Comparison of ENCODE assay signal across 32 cellular contexts in genomic region chr6:111979633-111980032, GRCh38.
DNase-seq lines count a peak whose midpoint lies in the region; ATAC-seq and TF ChIP-seq lines count a peak whose summit lies in the region.
"Had no signal": no experiment of that assay in that cellular context is flagged by ENCODE, and none has a peak within 500 bp of the region (broad histone marks: within the 10 kb centered on the region; RNA-seq: fewer than 3 reads in every experiment).

No MANE protein-coding gene starts in this region.

- no peaks in the 10 kb centered on the region for H3K4me1 ChIP-seq in right lobe of liver
- H3K4me1 ChIP-seq: colonic mucosa, left lung, right atrium auricular region had no signal

- POLR2A ChIA-PET in activated CD4-positive, alpha-beta T cell treated with anti-CD3 and anti-CD28 coated beads for 36 hours (lab: Charles Lee), result no interaction called here
- POLR2A ChIA-PET in activated CD4-positive, alpha-beta T cell treated with anti-CD3 and anti-CD28 coated beads, Interleukin-2, amount 10 ng/mL, durations not matched to agents 7 days and 5 days (lab: Charles Lee), result no interaction called here
- POLR2A ChIA-PET in naive thymus-derived CD8-positive, alpha-beta T cell (lab: Charles Lee), result interaction anchor here (0.6 kb wide), 1 partner anchor 620 kb away, joined by 5 read pairs; no protein-coding TSS in a partner anchor

- ATAC-seq in activated CD4-positive, alpha-beta T cell treated with anti-CD3 and anti-CD28 coated beads for 36 hours, result peak; percentile 33
- no peak for ATAC-seq in stimulated activated naive CD8-positive, alpha-beta T cell treated with anti-CD3 and anti-CD28 coated beads, Interleukin-15, Interleukin-2, amounts not matched to agents 100 U/mL and 50 U/mL, for 24 hours
- ATAC-seq in naive thymus-derived CD8-positive, alpha-beta T cell, result peak; percentile 65 to 87
- ATAC-seq in right lobe of liver (no peak), HG03442 (IDR thresholded peaks at IDR 0.05; ENCODE audit: unreplicated experiment) (no peak)
- ATAC-seq: activated T-cell treated with anti-CD3 and anti-CD28 coated beads, Interleukin-2, amount 50 U/mL, for 4 hours; HepG2; Panc1 had no signal

- peaks cover 85% of the 10 kb centered on the region for H3K4me1 Mint-ChIP-seq in activated CD4-positive, alpha-beta T cell treated with anti-CD3 and anti-CD28 coated beads for 36 hours
- peaks cover 59% of the 10 kb centered on the region for H3K4me1 Mint-ChIP-seq in activated CD4-positive, alpha-beta T cell treated with anti-CD3 and anti-CD28 coated beads, Interleukin-2, amount 10 ng/mL, durations not matched to agents 7 days and 5 days
- H3K4me1 Mint-ChIP-seq in stimulated activated naive CD8-positive, alpha-beta T cell treated with anti-CD3 and anti-CD28 coated beads, Interleukin-15, Interleukin-2, amounts not matched to agents 100 ng/mL and 50 ng/mL, for 24 hours (ENCODE audit: low read depth), result peaks cover 80% of the 10 kb centered on the region
- H3K4me1 Mint-ChIP-seq in naive thymus-derived CD8-positive, alpha-beta T cell, result peaks cover 49 to 92% (median 79%) of the 10 kb centered on the region in 4 donors
- H3K4me1 Mint-ChIP-seq: memory B cell had no signal

- no peaks in the 10 kb centered on the region for H3K9me3 ChIP-seq in right lobe of liver
- H3K9me3 ChIP-seq: BLaER1 treated with 17β-estradiol and CSF1 and Interleukin-3, amounts not matched to agents 10 nM and 100 nM; Caco-2; colonic mucosa; left lung; neutrophil; right atrium auricular region; tibial nerve had no signal

- TF ChIP-seq POLR2A in right lobe of liver (IDR thresholded peaks at IDR 0.05), result no peak

- intact Hi-C loops in activated CD4-positive, alpha-beta T cell treated with anti-CD3 and anti-CD28 coated beads for 36 hours (cut with DNase I, micrococcal nuclease), result no loop called here
- intact Hi-C loops in right lobe of liver (cut with DNase I), result no loop called here

- H3K27me3 ChIP-seq in right lobe of liver, result no peaks in the 10 kb centered on the region
- H3K27me3 ChIP-seq: BLaER1 treated with 17β-estradiol and CSF1 and Interleukin-3, amounts not matched to agents 10 nM and 100 nM; colonic mucosa; left lung; right atrium auricular region; tibial nerve had no signal

- TF ChIP-seq CTCF in right lobe of liver (IDR thresholded peaks at IDR 0.05), result no peak

- H3K27ac ChIP-seq in right lobe of liver, result no peak overlapping the region
- H3K27ac ChIP-seq: 22Rv1; BLaER1 treated with 17β-estradiol and CSF1 and Interleukin-3, amounts not matched to agents 10 nM and 100 nM; colonic mucosa; left lung; neutrophil; right atrium auricular region had no signal

- H3K36me3 Mint-ChIP-seq in activated CD4-positive, alpha-beta T cell treated with anti-CD3 and anti-CD28 coated beads for 36 hours (ENCODE audit: low read depth), result peaks cover 1% of the 10 kb centered on the region
- no peaks in the 10 kb centered on the region for H3K36me3 Mint-ChIP-seq in activated CD4-positive, alpha-beta T cell treated with anti-CD3 and anti-CD28 coated beads, Interleukin-2, amount 10 ng/mL, durations not matched to agents 7 days and 5 days (ENCODE audit: low read depth)
- no peaks in the 10 kb centered on the region for H3K36me3 Mint-ChIP-seq in stimulated activated naive CD8-positive, alpha-beta T cell treated with anti-CD3 and anti-CD28 coated beads, Interleukin-15, Interleukin-2, amounts not matched to agents 100 ng/mL and 50 ng/mL, for 24 hours (ENCODE audit: low read depth)
- no peaks in the 10 kb centered on the region for H3K36me3 Mint-ChIP-seq in naive thymus-derived CD8-positive, alpha-beta T cell
- H3K36me3 Mint-ChIP-seq: memory B cell had no signal

- no peak overlapping the region for H3K4me3 ChIP-seq in right lobe of liver
- H3K4me3 ChIP-seq: BLaER1 treated with 17β-estradiol and CSF1 and Interleukin-3, amounts not matched to agents 10 nM and 100 nM; colonic mucosa; left lung; right atrium auricular region; tibial nerve had no signal

- CTCF ChIA-PET in activated CD4-positive, alpha-beta T cell treated with anti-CD3 and anti-CD28 coated beads for 36 hours (lab: Charles Lee), result interaction anchor here (0.7 to 1.2 kb wide), 2 partner anchors 14 to 62 kb away, joined by 3 to 5 read pairs; no protein-coding TSS in a partner anchor
- CTCF ChIA-PET in activated CD4-positive, alpha-beta T cell treated with anti-CD3 and anti-CD28 coated beads, Interleukin-2, amount 10 ng/mL, durations not matched to agents 7 days and 5 days (lab: Charles Lee), result no interaction called here

- peaks cover 7% of the 10 kb centered on the region for H3K9me3 Mint-ChIP-seq in activated CD4-positive, alpha-beta T cell treated with anti-CD3 and anti-CD28 coated beads for 36 hours (ENCODE audit: low read depth)
- H3K9me3 Mint-ChIP-seq in activated CD4-positive, alpha-beta T cell treated with anti-CD3 and anti-CD28 coated beads, Interleukin-2, amount 10 ng/mL, durations not matched to agents 7 days and 5 days, result no peaks in the 10 kb centered on the region
- H3K9me3 Mint-ChIP-seq in stimulated activated naive CD8-positive, alpha-beta T cell treated with anti-CD3 and anti-CD28 coated beads, Interleukin-15, Interleukin-2, amounts not matched to agents 100 ng/mL and 50 ng/mL, for 24 hours, result peaks cover 4% of the 10 kb centered on the region
- no peaks in the 10 kb centered on the region for H3K9me3 Mint-ChIP-seq in naive thymus-derived CD8-positive, alpha-beta T cell
- H3K9me3 Mint-ChIP-seq: activated T-cell treated with anti-CD3 and anti-CD28 coated beads, Interleukin-2, amount 50 U/mL, for 4 hours; memory B cell; T-helper 2 cell treated with Interferon-gamma antibody and Interleukin-4, amounts not matched to agents 5 μg/mL and 100 μg/mL, for 36 hours had no signal

- H3K27ac Mint-ChIP-seq in activated CD4-positive, alpha-beta T cell treated with anti-CD3 and anti-CD28 coated beads for 36 hours, result peak overlapping the region; percentile 70
- H3K27ac Mint-ChIP-seq in activated CD4-positive, alpha-beta T cell treated with anti-CD3 and anti-CD28 coated beads, Interleukin-2, amount 10 ng/mL, durations not matched to agents 7 days and 5 days, result no peak overlapping the region
- H3K27ac Mint-ChIP-seq in stimulated activated naive CD8-positive, alpha-beta T cell treated with anti-CD3 and anti-CD28 coated beads, Interleukin-15, Interleukin-2, amounts not matched to agents 100 ng/mL and 50 ng/mL, for 24 hours, result peak overlapping the region; percentile 26
- H3K27ac Mint-ChIP-seq in naive thymus-derived CD8-positive, alpha-beta T cell, result peak overlapping the region in 9 of 10 donors; percentile 51 to 91 (median 70)
- H3K27ac Mint-ChIP-seq: memory B cell; T-helper 2 cell treated with Interferon-gamma antibody and Interleukin-4, amounts not matched to agents 5 μg/mL and 100 μg/mL, for 36 hours had no signal

- H3K27me3 Mint-ChIP-seq in activated CD4-positive, alpha-beta T cell treated with anti-CD3 and anti-CD28 coated beads for 36 hours, result no peaks in the 10 kb centered on the region
- H3K27me3 Mint-ChIP-seq in activated CD4-positive, alpha-beta T cell treated with anti-CD3 and anti-CD28 coated beads, Interleukin-2, amount 10 ng/mL, durations not matched to agents 7 days and 5 days, result no peaks in the 10 kb centered on the region
- no peaks in the 10 kb centered on the region for H3K27me3 Mint-ChIP-seq in stimulated activated naive CD8-positive, alpha-beta T cell treated with anti-CD3 and anti-CD28 coated beads, Interleukin-15, Interleukin-2, amounts not matched to agents 100 ng/mL and 50 ng/mL, for 24 hours
- no peaks in the 10 kb centered on the region for H3K27me3 Mint-ChIP-seq in naive thymus-derived CD8-positive, alpha-beta T cell

- WGBS in right lobe of liver (ENCODE audit: insufficient coverage, low coverage, low lambda C conversion rate, missing lambda C conversion rate), result 66% methylated on average over 6 of the region's 6 CpGs

- no peak overlapping the region for H3K4me3 Mint-ChIP-seq in activated CD4-positive, alpha-beta T cell treated with anti-CD3 and anti-CD28 coated beads for 36 hours
- H3K4me3 Mint-ChIP-seq in activated CD4-positive, alpha-beta T cell treated with anti-CD3 and anti-CD28 coated beads, Interleukin-2, amount 10 ng/mL, durations not matched to agents 7 days and 5 days, result no peak overlapping the region
- no peak overlapping the region for H3K4me3 Mint-ChIP-seq in stimulated activated naive CD8-positive, alpha-beta T cell treated with anti-CD3 and anti-CD28 coated beads, Interleukin-15, Interleukin-2, amounts not matched to agents 100 ng/mL and 50 ng/mL, for 24 hours
- H3K4me3 Mint-ChIP-seq in naive thymus-derived CD8-positive, alpha-beta T cell, result peak overlapping the region in 7 of 10 donors; percentile 28 to 73 (median 51)
- H3K4me3 Mint-ChIP-seq: activated T-cell treated with anti-CD3 and anti-CD28 coated beads, Interleukin-2, amount 50 U/mL, for 4 hours; memory B cell; T-helper 2 cell treated with Interferon-gamma antibody and Interleukin-4, amounts not matched to agents 5 μg/mL and 100 μg/mL, for 36 hours had no signal

- H3K36me3 ChIP-seq in right lobe of liver, result no peaks in the 10 kb centered on the region
- H3K36me3 ChIP-seq: BLaER1 treated with 17β-estradiol and CSF1 and Interleukin-3, amounts not matched to agents 10 nM and 100 nM; colonic mucosa; left lung; neutrophil; right atrium auricular region; tibial nerve had no signal

- no peak for DNase-seq in activated CD4-positive, alpha-beta T cell treated with anti-CD3 and anti-CD28 coated beads for 36 hours
- DNase-seq in activated CD4-positive, alpha-beta T cell treated with anti-CD3 and anti-CD28 coated beads, Interleukin-2, amount 10 ng/mL, durations not matched to agents 7 days and 5 days, result no peak
- no peak for DNase-seq in stimulated activated naive CD8-positive, alpha-beta T cell treated with anti-CD3 and anti-CD28 coated beads, Interleukin-15, Interleukin-2, amounts not matched to agents 100 U/mL and 50 U/mL, for 24 hours
- DNase-seq in naive thymus-derived CD8-positive, alpha-beta T cell, result peak in 1 of 10 donors; percentile 22
- DNase-seq in right lobe of liver, result no peak
- no peak for DNase-seq in HuH-7.5 (ENCODE audit: low spot score)
- DNase-seq: activated CD4-positive, alpha-beta T cell treated with anti-CD3 and anti-CD28 coated beads for 1 hour; activated T-cell treated with anti-CD3 and anti-CD28 coated beads, Interleukin-2, amount 50 U/mL, for 4 hours; aorta; Caco-2; colonic mucosa; DND-41; effector CD4-positive, alpha-beta T cell; GF-D8; left lung; NCI-H146; NCI-H2107; NCI-H345; posterior cingulate gyrus; SHP77; stimulated activated CD8-positive, alpha-beta memory T cell treated with anti-CD3 and anti-CD28 coated beads, Interleukin-4, amount 100 ng/mL, for 48 hours had no signal

Comparison
In these comparisons a context has a peak if more than half of its experiments do, and no peak if none do; other contexts are left out.
1. ATAC-seq: peak in activated CD4-positive, alpha-beta T cell treated with anti-CD3 and anti-CD28 coated beads for 36 hours (single experiment) and naive thymus-derived CD8-positive, alpha-beta T cell (2 of 2); none in stimulated activated naive CD8-positive, alpha-beta T cell treated with anti-CD3 and anti-CD28 coated beads, Interleukin-15, Interleukin-2, amounts not matched to agents 100 U/mL and 50 U/mL, for 24 hours (single experiment), right lobe of liver (0 of 4) and HG03442 (single experiment).
2. H3K4me3 Mint-ChIP-seq: peak in naive thymus-derived CD8-positive, alpha-beta T cell (7 of 10); none in activated CD4-positive, alpha-beta T cell treated with anti-CD3 and anti-CD28 coated beads for 36 hours (single experiment), activated CD4-positive, alpha-beta T cell treated with anti-CD3 and anti-CD28 coated beads, Interleukin-2, amount 10 ng/mL, durations not matched to agents 7 days and 5 days (single experiment) and stimulated activated naive CD8-positive, alpha-beta T cell treated with anti-CD3 and anti-CD28 coated beads, Interleukin-15, Interleukin-2, amounts not matched to agents 100 ng/mL and 50 ng/mL, for 24 hours (single experiment).